8 cellular contexts compared by ENCODE assay signal in genomic region chr20:49276201-49276894, GRCh38. TPM values are rescaled to one million over a fixed set of nuclear protein-coding genes. Genes with fewer than 3 reads are reported as not detected.
DNase-seq lines count a peak whose midpoint lies in the region; ATAC-seq and TF ChIP-seq lines count a peak whose summit lies in the region.

No MANE protein-coding gene starts in this region.

- H3K4me1 ChIP-seq in duodenal mucosa (ENCODE audit: control insufficient read depth in 1 of 2, insufficient read depth in 2 of 2, low read length in 2 of 2) (peaks cover 26 to 44% of the 10 kb centered on the region in 2 donors), tibial artery (peaks cover 0 to 51% (median 29%) of the 10 kb centered on the region in 4 donors)

- peak overlapping the region; percentile 74 for H3K4me3 ChIP-seq in GM12875 (ENCODE audit: low read depth, low read length)
- peak overlapping the region; percentile 88 to 93 for H3K4me3 ChIP-seq in duodenal mucosa (ENCODE audit: low read depth in 1 of 2, low read length in 2 of 2)
- H3K4me3 ChIP-seq in tibial artery, result peak overlapping the region; percentile 82 to 94

- no peaks in the 10 kb centered on the region for H3K27me3 Mint-ChIP-seq in natural killer cell (ENCODE audit: low read depth in 2 of 2)

- H3K36me3 Mint-ChIP-seq in natural killer cell, result peaks cover 18% of the 10 kb centered on the region

- H3K36me3 ChIP-seq in duodenal mucosa (ENCODE audit: control insufficient read depth in 1 of 2, insufficient read depth in 2 of 2, low read length in 2 of 2), result peaks cover 31 to 43% of the 10 kb centered on the region in 2 donors
- peaks cover 44 to 63% (median 50%) of the 10 kb centered on the region in 3 donors for H3K36me3 ChIP-seq in tibial artery

- intact Hi-C loops in natural killer cell (cut with micrococcal nuclease) (loop anchor here (1.0 to 10.0 kb wide), 3 partner anchors 9 to 388 kb away; no protein-coding TSS in a partner anchor), tibial artery (cut with DNase I; ENCODE audit: low total_unique reads) (no loop called here)

- no peak for TF ChIP-seq CTCF in GM12875 (IDR thresholded peaks at IDR 0.05; ENCODE audit: borderline replicate concordance, insufficient read depth, low read depth, low read length)
- TF ChIP-seq CTCF in VCaP (conservative IDR thresholded peaks at IDR 0.05), result no peak
- no peak for TF ChIP-seq CTCF in natural killer cell (IDR thresholded peaks at IDR 0.05)
- no peak for TF ChIP-seq CTCF in tibial artery (IDR thresholded peaks at IDR 0.05)

- H3K4me3 Mint-ChIP-seq in natural killer cell, result peak overlapping the region; percentile 97

- peaks cover 13 to 15% of the 10 kb centered on the region in 2 donors for H3K9me3 ChIP-seq in duodenal mucosa (ENCODE audit: control insufficient read depth in 1 of 2, low read length in 2 of 2)
- peaks cover 0 to 5% (median 0%) of the 10 kb centered on the region in 3 donors for H3K9me3 ChIP-seq in tibial artery

- H3K9ac ChIP-seq in duodenal mucosa (ENCODE audit: low read depth in 1 of 2, low read length in 2 of 2), result peak overlapping the region; percentile 91 to 95

- H3K27ac Mint-ChIP-seq in natural killer cell, result peak overlapping the region; percentile 94 to 95

- peaks cover 3 to 4% of the 10 kb centered on the region in 2 donors for H3K9me3 Mint-ChIP-seq in natural killer cell

- H3K27me3 ChIP-seq in duodenal mucosa (ENCODE audit: control insufficient read depth in 1 of 2, insufficient read depth in 2 of 2, low read length in 2 of 2), result no peaks in the 10 kb centered on the region
- H3K27me3 ChIP-seq in tibial artery, result no peaks in the 10 kb centered on the region

- ATAC-seq in natural killer cell (peak in 1 of 3 donors; percentile 13), HG03378 (IDR thresholded peaks at IDR 0.05; ENCODE audit: unreplicated experiment) (no peak), GM21723 (IDR thresholded peaks at IDR 0.05; ENCODE audit: unreplicated experiment) (no peak)

- peak overlapping the region; percentile 94 for H3K27ac ChIP-seq in VCaP
- H3K27ac ChIP-seq in duodenal mucosa (ENCODE audit: low read depth, low read length), result peak overlapping the region; percentile 79
- peak overlapping the region; percentile 92 to 96 for H3K27ac ChIP-seq in tibial artery

- peaks cover 55 to 68% of the 10 kb centered on the region in 2 donors for H3K4me1 Mint-ChIP-seq in natural killer cell

- DNase-seq in NCI-H146 (lab: John Stamatoyannopoulos, UW) (peak; percentile 67), natural killer cell (no peak), tibial artery (peak in 1 of 2 donors; percentile 32)

RNA-seq across cellular contexts. Expression of gene ZNFX1, which starts 1.5 kb away (rescaled TPM):
- total RNA-seq in natural killer cell, result 10 to 100 TPM; 55.8 to 58.5 (median 57.8) TPM

RNA-seq across cellular contexts. Expression of gene DDX27, which starts 57.1 kb away (rescaled TPM):
- total RNA-seq in natural killer cell, result 10 to 100 TPM; 71.5 to 91.3 (median 75.9) TPM
